ENCODE assay signal across 8 cellular contexts in genomic region chr7:107725138-107725740, GRCh38. TPM values are rescaled to one million over a fixed set of nuclear protein-coding genes. Genes with fewer than 3 reads are reported as not detected.
DNase-seq lines count a peak whose midpoint lies in the region; ATAC-seq and TF ChIP-seq lines count a peak whose summit lies in the region.

No MANE protein-coding gene starts in this region.

- peak; percentile 71 for DNase-seq in activated effector memory CD4-positive, alpha-beta T cell treated with anti-CD3 and anti-CD28 coated beads, Interleukin-2, amount 50 U/mL, for 16 hours
- DNase-seq in activated effector memory CD4-positive, alpha-beta T cell treated with Interleukin-2 at 50 U/mL for 16 hours: no peak
- peak; percentile 3 for DNase-seq in NCI-H1048 (lab: John Stamatoyannopoulos, UW)
- DNase-seq in T-helper 22 cell (ENCODE audit: low read depth): peak; percentile 8
- DNase-seq in coronary artery (ENCODE audit: low spot score): no peak
- no peak for DNase-seq in mesothelial cell of epicardium (ENCODE audit: low spot score in 2 of 2, unreplicated experiment in 2 of 2)
- DNase-seq in stromal cell of bone marrow (ENCODE audit: low read depth): peak; percentile 33

- peaks cover 38% of the 10 kb centered on the region for H3K27me3 Mint-ChIP-seq in mesothelial cell of epicardium (ENCODE audit: low read depth)

- no peak overlapping the region for H3K4me3 ChIP-seq in coronary artery

- peak; percentile 48 for TF ChIP-seq CTCF in coronary artery (IDR thresholded peaks at IDR 0.05)
- TF ChIP-seq CTCF in mesothelial cell of epicardium (IDR thresholded peaks at IDR 0.05; ENCODE audit: unreplicated experiment): peak; percentile 83

- no peaks in the 10 kb centered on the region for H3K4me1 Mint-ChIP-seq in mesothelial cell of epicardium

- no peak overlapping the region for H3K4me3 Mint-ChIP-seq in mesothelial cell of epicardium

- no peak overlapping the region for H3K27ac Mint-ChIP-seq in mesothelial cell of epicardium

- H3K9me3 Mint-ChIP-seq in mesothelial cell of epicardium: no peaks in the 10 kb centered on the region

- H3K27ac ChIP-seq in coronary artery: no peak overlapping the region

- ATAC-seq in GM18511 (IDR thresholded peaks at IDR 0.05; ENCODE audit: unreplicated experiment): no peak

- no peaks in the 10 kb centered on the region for H3K36me3 Mint-ChIP-seq in mesothelial cell of epicardium

RNA-seq across cellular contexts. Expression of gene CBLL1, which starts 18.7 kb away (rescaled TPM):
- total RNA-seq in mesothelial cell of epicardium: 25.3 to 28.6 TPM (median 27.5 TPM) in 3 replicates

Comparison
In these comparisons a context has a peak if more than half of its experiments do, and no peak if none do; other contexts are left out.
1. DNase-seq: peak in activated effector memory CD4-positive, alpha-beta T cell treated with anti-CD3 and anti-CD28 coated beads, Interleukin-2, amount 50 U/mL, for 16 hours (single experiment), NCI-H1048 (single experiment), T-helper 22 cell (single experiment) and stromal cell of bone marrow (single experiment); none in activated effector memory CD4-positive, alpha-beta T cell treated with Interleukin-2 at 50 U/mL for 16 hours (single experiment), coronary artery (single experiment) and mesothelial cell of epicardium (0 of 2).